In the genomic region with DNA sequence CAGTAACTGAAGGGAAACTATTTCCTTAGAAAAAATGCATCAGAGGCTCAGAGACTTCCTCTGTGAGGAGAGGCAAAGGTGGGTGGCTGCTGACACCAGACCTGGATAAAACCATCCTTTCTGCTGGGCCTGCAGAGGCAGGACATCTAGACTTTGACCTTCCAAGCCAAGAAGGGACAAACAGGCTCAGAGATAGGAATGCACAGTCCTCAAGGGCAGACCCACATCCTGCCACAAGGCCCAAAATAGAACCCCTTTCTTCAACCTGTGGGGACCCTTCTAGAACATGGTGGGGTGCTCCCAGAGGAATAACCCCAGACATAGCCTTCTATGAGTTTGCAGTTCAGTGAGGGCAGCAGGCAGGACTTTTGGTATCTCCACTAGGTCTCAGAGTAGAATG, we compare ENCODE assay signal across 1 cellular context.
A peak's percentile ranks its signal among the peaks of the same experiment; 100 is the strongest.
TF ChIP-seq lines count a peak whose summit lies in the region.

No MANE protein-coding gene starts in this region.

TF ChIP-seq in HepG2, 621 proteins besides CTCF, POLR2A, EP300 and RAD21 (continued from another document and continues in another):
- TF ChIP-seq, protein P1, sequence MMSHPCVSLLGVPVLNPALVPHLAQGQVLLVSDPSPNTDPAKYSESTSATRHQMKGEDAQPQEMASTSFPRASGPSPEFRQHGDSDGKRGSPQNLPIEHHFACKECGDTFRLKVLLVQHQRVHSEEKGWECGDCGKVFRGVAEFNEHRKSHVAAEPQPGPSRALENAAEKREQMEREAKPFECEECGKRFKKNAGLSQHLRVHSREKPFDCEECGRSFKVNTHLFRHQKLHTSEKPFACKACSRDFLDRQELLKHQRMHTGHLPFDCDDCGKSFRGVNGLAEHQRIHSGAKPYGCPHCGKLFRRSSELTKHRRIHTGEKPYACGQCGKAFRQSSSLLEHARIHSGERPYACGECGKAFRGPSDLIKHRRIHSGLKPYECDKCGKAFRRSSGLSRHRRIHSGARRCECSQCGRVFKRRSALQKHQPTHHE (CRISPR knock-in tag; IDR thresholded peaks at IDR 0.05; ENCODE audit: borderline replicate concordance): no peak
- TF ChIP-seq ZNF296 (CRISPR knock-in tag; conservative IDR thresholded peaks at IDR 0.05): no peak
- no peak for TF ChIP-seq AHR (CRISPR knock-in tag; IDR thresholded peaks at IDR 0.05)
- no peak for TF ChIP-seq NONO (IDR thresholded peaks at IDR 0.05)
- no peak for TF ChIP-seq NONO (CRISPR knock-in tag; conservative IDR thresholded peaks at IDR 0.05)
- TF ChIP-seq, protein P2, sequence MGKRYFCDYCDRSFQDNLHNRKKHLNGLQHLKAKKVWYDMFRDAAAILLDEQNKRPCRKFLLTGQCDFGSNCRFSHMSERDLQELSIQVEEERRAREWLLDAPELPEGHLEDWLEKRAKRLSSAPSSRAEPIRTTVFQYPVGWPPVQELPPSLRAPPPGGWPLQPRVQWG (CRISPR knock-in tag; IDR thresholded peaks at IDR 0.05; ENCODE audit: borderline replicate concordance, low read depth): no peak
- TF ChIP-seq MTF2 (CRISPR knock-in tag; IDR thresholded peaks at IDR 0.05; ENCODE audit: borderline replicate concordance): no peak
- TF ChIP-seq ELF3 (CRISPR knock-in tag; IDR thresholded peaks at IDR 0.05): 0 out of 2 replicates have a peak, but pooled peaks have one; percentile 48
- TF ChIP-seq GATA4 (IDR thresholded peaks at IDR 0.05; ENCODE audit: borderline replicate concordance, low read depth): no peak
- TF ChIP-seq SMC3 (IDR thresholded peaks at IDR 0.05; ENCODE audit: low read length): no peak
- no peak for TF ChIP-seq ZEB1 (IDR thresholded peaks at IDR 0.05; ENCODE audit: insufficient replicate concordance, low read depth)
- TF ChIP-seq SAFB2 (CRISPR knock-in tag; IDR thresholded peaks at IDR 0.05; ENCODE audit: borderline replicate concordance, low read depth): no peak
- TF ChIP-seq SP2 (CRISPR knock-in tag; IDR thresholded peaks at IDR 0.05): no peak
- no peak for TF ChIP-seq ZNF746 (CRISPR knock-in tag; IDR thresholded peaks at IDR 0.05)
- no peak for TF ChIP-seq KAT2B (IDR thresholded peaks at IDR 0.05; ENCODE audit: borderline replicate concordance, low read depth, low read length)
- TF ChIP-seq RFXAP (CRISPR knock-in tag; IDR thresholded peaks at IDR 0.05; ENCODE audit: borderline replicate concordance): no peak
- no peak for TF ChIP-seq ZC3H13 (CRISPR knock-in tag; IDR thresholded peaks at IDR 0.05)
- TF ChIP-seq NCOA1 (CRISPR knock-in tag; IDR thresholded peaks at IDR 0.05): no peak
- TF ChIP-seq ZNF383 (CRISPR knock-in tag; IDR thresholded peaks at IDR 0.05; ENCODE audit: borderline replicate concordance): no peak
- TF ChIP-seq HDAC2 (CRISPR knock-in tag; IDR thresholded peaks at IDR 0.05): peak; percentile 76; the same call in 1 of the 2 replicates
- no peak for TF ChIP-seq ZNF891 (CRISPR knock-in tag; IDR thresholded peaks at IDR 0.05)
- TF ChIP-seq ZNF792 (CRISPR knock-in tag; IDR thresholded peaks at IDR 0.05): peak; percentile 44; the same call in 1 of the 2 replicates
- no peak for TF ChIP-seq ATAD3A (CRISPR knock-in tag; IDR thresholded peaks at IDR 0.05)
- TF ChIP-seq, protein P3, sequence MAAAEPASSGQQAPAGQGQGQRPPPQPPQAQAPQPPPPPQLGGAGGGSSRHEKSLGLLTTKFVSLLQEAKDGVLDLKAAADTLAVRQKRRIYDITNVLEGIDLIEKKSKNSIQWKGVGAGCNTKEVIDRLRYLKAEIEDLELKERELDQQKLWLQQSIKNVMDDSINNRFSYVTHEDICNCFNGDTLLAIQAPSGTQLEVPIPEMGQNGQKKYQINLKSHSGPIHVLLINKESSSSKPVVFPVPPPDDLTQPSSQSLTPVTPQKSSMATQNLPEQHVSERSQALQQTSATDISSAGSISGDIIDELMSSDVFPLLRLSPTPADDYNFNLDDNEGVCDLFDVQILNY (CRISPR knock-in tag; conservative IDR thresholded peaks at IDR 0.05): no peak
- TF ChIP-seq, protein P4, sequence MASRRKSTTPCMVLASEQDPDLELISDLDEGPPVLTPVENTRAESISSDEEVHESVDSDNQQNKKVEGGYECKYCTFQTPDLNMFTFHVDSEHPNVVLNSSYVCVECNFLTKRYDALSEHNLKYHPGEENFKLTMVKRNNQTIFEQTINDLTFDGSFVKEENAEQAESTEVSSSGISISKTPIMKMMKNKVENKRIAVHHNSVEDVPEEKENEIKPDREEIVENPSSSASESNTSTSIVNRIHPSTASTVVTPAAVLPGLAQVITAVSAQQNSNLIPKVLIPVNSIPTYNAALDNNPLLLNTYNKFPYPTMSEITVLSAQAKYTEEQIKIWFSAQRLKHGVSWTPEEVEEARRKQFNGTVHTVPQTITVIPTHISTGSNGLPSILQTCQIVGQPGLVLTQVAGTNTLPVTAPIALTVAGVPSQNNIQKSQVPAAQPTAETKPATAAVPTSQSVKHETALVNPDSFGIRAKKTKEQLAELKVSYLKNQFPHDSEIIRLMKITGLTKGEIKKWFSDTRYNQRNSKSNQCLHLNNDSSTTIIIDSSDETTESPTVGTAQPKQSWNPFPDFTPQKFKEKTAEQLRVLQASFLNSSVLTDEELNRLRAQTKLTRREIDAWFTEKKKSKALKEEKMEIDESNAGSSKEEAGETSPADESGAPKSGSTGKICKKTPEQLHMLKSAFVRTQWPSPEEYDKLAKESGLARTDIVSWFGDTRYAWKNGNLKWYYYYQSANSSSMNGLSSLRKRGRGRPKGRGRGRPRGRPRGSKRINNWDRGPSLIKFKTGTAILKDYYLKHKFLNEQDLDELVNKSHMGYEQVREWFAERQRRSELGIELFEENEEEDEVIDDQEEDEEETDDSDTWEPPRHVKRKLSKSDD (CRISPR knock-in tag; IDR thresholded peaks at IDR 0.05; ENCODE audit: low read depth): no peak
- TF ChIP-seq ZNF547 (CRISPR knock-in tag; IDR thresholded peaks at IDR 0.05): no peak
- no peak for TF ChIP-seq ZMYM3 (CRISPR knock-in tag; IDR thresholded peaks at IDR 0.05)
- TF ChIP-seq, protein P5, sequence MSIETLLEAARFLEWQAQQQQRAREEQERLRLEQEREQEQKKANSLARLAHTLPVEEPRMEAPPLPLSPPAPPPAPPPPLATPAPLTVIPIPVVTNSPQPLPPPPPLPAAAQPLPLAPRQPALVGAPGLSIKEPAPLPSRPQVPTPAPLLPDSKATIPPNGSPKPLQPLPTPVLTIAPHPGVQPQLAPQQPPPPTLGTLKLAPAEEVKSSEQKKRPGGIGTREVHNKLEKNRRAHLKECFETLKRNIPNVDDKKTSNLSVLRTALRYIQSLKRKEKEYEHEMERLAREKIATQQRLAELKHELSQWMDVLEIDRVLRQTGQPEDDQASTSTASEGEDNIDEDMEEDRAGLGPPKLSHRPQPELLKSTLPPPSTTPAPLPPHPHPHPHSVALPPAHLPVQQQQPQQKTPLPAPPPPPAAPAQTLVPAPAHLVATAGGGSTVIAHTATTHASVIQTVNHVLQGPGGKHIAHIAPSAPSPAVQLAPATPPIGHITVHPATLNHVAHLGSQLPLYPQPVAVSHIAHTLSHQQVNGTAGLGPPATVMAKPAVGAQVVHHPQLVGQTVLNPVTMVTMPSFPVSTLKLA (IDR thresholded peaks at IDR 0.05): no peak
- TF ChIP-seq NR2F1 (CRISPR knock-in tag; IDR thresholded peaks at IDR 0.05): peak in 1 of 2 experiments; percentile 16; a peak in 1 of 4 replicates
- 0 out of 2 replicates have a peak, but pooled peaks have one; percentile 14 for TF ChIP-seq ZNF44 (CRISPR knock-in tag; IDR thresholded peaks at IDR 0.05)
- TF ChIP-seq, protein P6, sequence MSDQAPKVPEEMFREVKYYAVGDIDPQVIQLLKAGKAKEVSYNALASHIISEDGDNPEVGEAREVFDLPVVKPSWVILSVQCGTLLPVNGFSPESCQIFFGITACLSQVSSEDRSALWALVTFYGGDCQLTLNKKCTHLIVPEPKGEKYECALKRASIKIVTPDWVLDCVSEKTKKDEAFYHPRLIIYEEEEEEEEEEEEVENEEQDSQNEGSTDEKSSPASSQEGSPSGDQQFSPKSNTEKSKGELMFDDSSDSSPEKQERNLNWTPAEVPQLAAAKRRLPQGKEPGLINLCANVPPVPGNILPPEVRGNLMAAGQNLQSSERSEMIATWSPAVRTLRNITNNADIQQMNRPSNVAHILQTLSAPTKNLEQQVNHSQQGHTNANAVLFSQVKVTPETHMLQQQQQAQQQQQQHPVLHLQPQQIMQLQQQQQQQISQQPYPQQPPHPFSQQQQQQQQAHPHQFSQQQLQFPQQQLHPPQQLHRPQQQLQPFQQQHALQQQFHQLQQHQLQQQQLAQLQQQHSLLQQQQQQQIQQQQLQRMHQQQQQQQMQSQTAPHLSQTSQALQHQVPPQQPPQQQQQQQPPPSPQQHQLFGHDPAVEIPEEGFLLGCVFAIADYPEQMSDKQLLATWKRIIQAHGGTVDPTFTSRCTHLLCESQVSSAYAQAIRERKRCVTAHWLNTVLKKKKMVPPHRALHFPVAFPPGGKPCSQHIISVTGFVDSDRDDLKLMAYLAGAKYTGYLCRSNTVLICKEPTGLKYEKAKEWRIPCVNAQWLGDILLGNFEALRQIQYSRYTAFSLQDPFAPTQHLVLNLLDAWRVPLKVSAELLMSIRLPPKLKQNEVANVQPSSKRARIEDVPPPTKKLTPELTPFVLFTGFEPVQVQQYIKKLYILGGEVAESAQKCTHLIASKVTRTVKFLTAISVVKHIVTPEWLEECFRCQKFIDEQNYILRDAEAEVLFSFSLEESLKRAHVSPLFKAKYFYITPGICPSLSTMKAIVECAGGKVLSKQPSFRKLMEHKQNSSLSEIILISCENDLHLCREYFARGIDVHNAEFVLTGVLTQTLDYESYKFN (CRISPR knock-in tag; conservative IDR thresholded peaks at IDR 0.05): peak; percentile 51; the same call in 1 of the 2 replicates
- no peak for TF ChIP-seq EED (CRISPR knock-in tag; IDR thresholded peaks at IDR 0.05)
- no peak for TF ChIP-seq ZNF496 (CRISPR knock-in tag; IDR thresholded peaks at IDR 0.05; ENCODE audit: insufficient replicate concordance)
- no peak for TF ChIP-seq ZMYM2 (CRISPR knock-in tag; IDR thresholded peaks at IDR 0.05)
- TF ChIP-seq RXRA (CRISPR knock-in tag; IDR thresholded peaks at IDR 0.05): 0 out of 2 replicates have a peak, but pooled peaks have one; percentile 27
- no peak for TF ChIP-seq HOXA5 (CRISPR knock-in tag; IDR thresholded peaks at IDR 0.05)
- TF ChIP-seq HNRNPUL1 (IDR thresholded peaks at IDR 0.05; ENCODE audit: low read depth, low read length): no peak
- peak; percentile 60 for TF ChIP-seq ZFX (CRISPR knock-in tag; IDR thresholded peaks at IDR 0.05; ENCODE audit: low read depth)
- no peak for TF ChIP-seq TGIF2 (CRISPR knock-in tag; IDR thresholded peaks at IDR 0.05)
- TF ChIP-seq ZNF367 (CRISPR knock-in tag; IDR thresholded peaks at IDR 0.05; ENCODE audit: borderline replicate concordance): no peak
- TF ChIP-seq ZNF569 (CRISPR knock-in tag; IDR thresholded peaks at IDR 0.05; ENCODE audit: borderline replicate concordance): no peak
- peak; percentile 82 for TF ChIP-seq HNF4A (CRISPR knock-in tag; IDR thresholded peaks at IDR 0.05)
- no peak for TF ChIP-seq ZNF546 (CRISPR knock-in tag; conservative IDR thresholded peaks at IDR 0.05)
- TF ChIP-seq, protein P7, sequence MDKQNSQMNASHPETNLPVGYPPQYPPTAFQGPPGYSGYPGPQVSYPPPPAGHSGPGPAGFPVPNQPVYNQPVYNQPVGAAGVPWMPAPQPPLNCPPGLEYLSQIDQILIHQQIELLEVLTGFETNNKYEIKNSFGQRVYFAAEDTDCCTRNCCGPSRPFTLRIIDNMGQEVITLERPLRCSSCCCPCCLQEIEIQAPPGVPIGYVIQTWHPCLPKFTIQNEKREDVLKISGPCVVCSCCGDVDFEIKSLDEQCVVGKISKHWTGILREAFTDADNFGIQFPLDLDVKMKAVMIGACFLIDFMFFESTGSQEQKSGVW (CRISPR knock-in tag; IDR thresholded peaks at IDR 0.05; ENCODE audit: borderline replicate concordance): no peak
- TF ChIP-seq, protein P8, sequence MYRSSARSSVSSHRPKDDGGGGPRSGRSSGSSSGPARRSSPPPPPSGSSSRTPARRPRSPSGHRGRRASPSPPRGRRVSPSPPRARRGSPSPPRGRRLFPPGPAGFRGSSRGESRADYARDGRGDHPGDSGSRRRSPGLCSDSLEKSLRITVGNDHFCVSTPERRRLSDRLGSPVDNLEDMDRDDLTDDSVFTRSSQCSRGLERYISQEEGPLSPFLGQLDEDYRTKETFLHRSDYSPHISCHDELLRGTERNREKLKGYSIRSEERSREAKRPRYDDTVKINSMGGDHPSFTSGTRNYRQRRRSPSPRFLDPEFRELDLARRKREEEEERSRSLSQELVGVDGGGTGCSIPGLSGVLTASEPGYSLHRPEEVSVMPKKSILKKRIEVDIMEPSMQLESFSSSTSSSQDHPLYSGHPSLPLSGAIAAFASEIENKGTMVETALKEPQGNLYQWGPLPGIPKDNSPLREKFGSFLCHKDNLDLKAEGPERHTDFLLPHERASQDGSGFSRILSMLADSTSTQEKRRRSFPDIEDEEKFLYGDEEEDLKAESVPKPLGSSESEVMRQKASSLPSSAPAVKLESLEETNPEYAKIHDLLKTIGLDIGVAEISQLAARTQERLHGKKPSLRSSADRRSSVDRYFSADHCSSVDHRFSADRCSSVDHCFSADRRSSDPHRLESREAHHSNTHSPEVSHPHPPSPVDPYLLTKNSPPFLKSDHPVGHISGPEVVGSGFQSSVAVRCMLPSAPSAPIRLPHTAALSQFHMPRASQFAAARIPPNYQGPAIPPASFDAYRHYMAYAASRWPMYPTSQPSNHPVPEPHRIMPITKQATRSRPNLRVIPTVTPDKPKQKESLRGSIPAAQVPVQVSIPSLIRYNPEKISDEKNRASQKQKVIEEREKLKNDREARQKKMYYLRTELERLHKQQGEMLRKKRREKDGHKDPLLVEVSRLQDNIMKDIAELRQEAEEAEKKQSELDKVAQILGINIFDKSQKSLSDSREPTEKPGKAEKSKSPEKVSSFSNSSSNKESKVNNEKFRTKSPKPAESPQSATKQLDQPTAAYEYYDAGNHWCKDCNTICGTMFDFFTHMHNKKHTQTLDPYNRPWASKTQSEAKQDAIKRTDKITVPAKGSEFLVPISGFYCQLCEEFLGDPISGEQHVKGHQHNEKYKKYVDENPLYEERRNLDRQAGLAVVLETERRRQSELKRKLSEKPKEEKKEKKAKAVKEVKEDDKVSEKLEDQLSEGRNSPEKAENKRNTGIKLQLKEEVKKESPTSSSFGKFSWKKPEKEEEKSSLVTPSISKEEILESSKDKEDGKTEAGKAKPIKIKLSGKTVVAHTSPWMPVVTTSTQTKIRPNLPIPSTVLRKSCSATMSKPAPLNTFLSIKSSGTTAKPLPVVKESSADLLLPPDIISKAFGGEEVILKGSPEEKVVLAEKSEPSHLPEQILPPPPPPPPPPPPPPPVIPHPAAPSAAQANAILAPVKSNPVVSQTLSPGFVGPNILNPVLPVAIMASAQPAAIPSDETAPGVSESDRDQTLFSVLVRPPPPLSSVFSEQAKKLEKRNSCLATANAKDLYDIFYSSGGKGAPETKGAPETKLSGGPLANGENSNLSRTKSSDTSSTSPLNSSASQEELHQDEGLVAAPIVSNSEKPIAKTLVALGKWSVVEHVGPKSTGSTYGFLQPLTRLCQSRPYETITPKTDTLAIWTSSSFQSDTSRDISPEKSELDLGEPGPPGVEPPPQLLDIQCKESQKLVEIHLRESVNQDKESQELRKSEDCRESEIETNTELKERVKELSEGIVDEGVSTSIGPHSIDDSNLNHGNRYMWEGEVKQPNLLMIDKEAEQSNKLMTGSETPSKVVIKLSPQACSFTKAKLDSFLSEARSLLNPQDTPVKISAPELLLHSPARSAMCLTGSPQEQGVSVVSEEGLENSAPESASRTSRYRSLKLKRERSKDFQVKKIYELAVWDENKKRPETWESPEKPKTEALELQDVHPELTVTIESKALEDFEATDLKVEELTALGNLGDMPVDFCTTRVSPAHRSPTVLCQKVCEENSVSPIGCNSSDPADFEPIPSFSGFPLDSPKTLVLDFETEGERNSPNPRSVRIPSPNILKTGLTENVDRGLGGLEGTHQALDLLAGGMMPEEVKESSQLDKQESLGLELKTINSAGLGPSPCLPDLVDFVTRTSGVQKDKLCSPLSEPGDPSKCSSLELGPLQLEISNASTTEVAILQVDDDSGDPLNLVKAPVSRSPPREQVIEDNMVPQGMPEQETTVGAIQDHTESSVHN (CRISPR knock-in tag; IDR thresholded peaks at IDR 0.05): no peak
- TF ChIP-seq MAZ (IDR thresholded peaks at IDR 0.05; ENCODE audit: borderline replicate concordance, low read depth, low read length): no peak
- TF ChIP-seq MAZ (CRISPR knock-in tag; IDR thresholded peaks at IDR 0.05; ENCODE audit: low read depth): no peak
